Comparison of ENCODE assay signal across 12 cellular contexts in the genomic region with DNA sequence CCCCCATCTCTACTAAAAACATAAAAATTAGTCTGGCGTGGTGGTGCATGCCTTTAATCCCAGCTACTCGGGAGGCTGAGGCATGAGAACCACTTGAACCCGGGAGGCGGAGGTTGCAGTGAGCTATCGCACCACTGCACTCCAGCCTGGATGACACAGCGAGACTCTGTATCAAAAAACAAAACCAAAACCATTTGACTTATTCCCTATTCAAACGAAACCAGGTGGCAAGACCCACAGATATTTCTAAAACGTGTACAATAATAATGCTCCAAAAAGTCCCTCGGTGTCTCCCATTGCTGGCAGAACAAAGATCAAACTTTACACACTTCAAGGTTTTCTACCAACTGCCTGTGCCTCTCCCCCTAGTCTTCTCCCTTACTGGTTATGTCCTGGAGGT. TPM values are rescaled to one million over a fixed set of nuclear protein-coding genes. Genes with fewer than 3 reads are reported as not detected.
DNase-seq lines count a peak whose midpoint lies in the region; ATAC-seq and TF ChIP-seq lines count a peak whose summit lies in the region.
"Had no signal": no experiment of that assay in that cellular context is flagged by ENCODE, and none has a peak within 500 bp of the region (broad histone marks: within the 10 kb centered on the region; RNA-seq: fewer than 3 reads in every experiment).

No MANE protein-coding gene starts in this region.

- TF ChIP-seq CTCF in thyroid gland (IDR thresholded peaks at IDR 0.05) = no peak

- no peaks in the 10 kb centered on the region for H3K27me3 ChIP-seq in thyroid gland

- peak overlapping the region; percentile 10 for H3K27ac Mint-ChIP-seq in activated naive CD8-positive, alpha-beta T cell
- no peak overlapping the region for H3K27ac Mint-ChIP-seq in activated naive CD8-positive, alpha-beta T cell treated with anti-CD3 and anti-CD28 coated beads for 36 hours
- H3K27ac Mint-ChIP-seq: stimulated activated naive CD8-positive, alpha-beta T cell treated with anti-CD3 and anti-CD28 coated beads, Interleukin-15, Interleukin-2, amounts not matched to agents 100 ng/mL and 50 ng/mL, for 24 hours had no signal

- peaks cover 32 to 37% of the 10 kb centered on the region in 2 donors for H3K4me1 ChIP-seq in thyroid gland

- H3K27me3 Mint-ChIP-seq in activated naive CD8-positive, alpha-beta T cell = no peaks in the 10 kb centered on the region
- H3K27me3 Mint-ChIP-seq in activated naive CD8-positive, alpha-beta T cell treated with anti-CD3 and anti-CD28 coated beads for 36 hours = no peaks in the 10 kb centered on the region
- H3K27me3 Mint-ChIP-seq: naive thymus-derived CD8-positive, alpha-beta T cell; stimulated activated naive CD8-positive, alpha-beta T cell treated with anti-CD3 and anti-CD28 coated beads, Interleukin-15, Interleukin-2, amounts not matched to agents 100 ng/mL and 50 ng/mL, for 24 hours had no signal

- intact Hi-C loops in thyroid gland (cut with DNase I) = no loop called here

- H3K4me3 Mint-ChIP-seq in activated naive CD8-positive, alpha-beta T cell = no peak overlapping the region
- H3K4me3 Mint-ChIP-seq in activated naive CD8-positive, alpha-beta T cell treated with anti-CD3 and anti-CD28 coated beads for 36 hours = no peak overlapping the region
- H3K4me3 Mint-ChIP-seq: naive thymus-derived CD8-positive, alpha-beta T cell; stimulated activated naive CD8-positive, alpha-beta T cell treated with anti-CD3 and anti-CD28 coated beads, Interleukin-15, Interleukin-2, amounts not matched to agents 100 ng/mL and 50 ng/mL, for 24 hours had no signal

- H3K27ac ChIP-seq in thyroid gland = peak overlapping the region in 2 of 3 donors; percentile 78 to 94

- H3K4me3 ChIP-seq in thyroid gland (replicated peaks in 1 of 3) = no peak overlapping the region

- DNase-seq in activated naive CD8-positive, alpha-beta T cell treated with anti-CD3 and anti-CD28 coated beads for 36 hours = no peak
- DNase-seq in thyroid gland = no peak
- no peak for DNase-seq in kidney glomerular epithelial cell (lab: John Stamatoyannopoulos, UW)
- no peak for DNase-seq in amygdala (lab: John Stamatoyannopoulos, UW)
- no peak for DNase-seq in SKM-1 (lab: John Stamatoyannopoulos, UW; ENCODE audit: unreplicated experiment)
- DNase-seq: activated CD4-positive, alpha-beta T cell treated with anti-CD3 and anti-CD28 coated beads, Interleukin-2, amount 50 U/mL, for 48 hours; naive thymus-derived CD8-positive, alpha-beta T cell; NCI-H2081 had no signal

- TF ChIP-seq POLR2A in thyroid gland (IDR thresholded peaks at IDR 0.05) = no peak

- H3K4me1 Mint-ChIP-seq in activated naive CD8-positive, alpha-beta T cell (ENCODE audit: low read depth) = peaks cover 4% of the 10 kb centered on the region
- peaks cover 4% of the 10 kb centered on the region for H3K4me1 Mint-ChIP-seq in activated naive CD8-positive, alpha-beta T cell treated with anti-CD3 and anti-CD28 coated beads for 36 hours

- WGBS in thyroid gland, 2 donors = 85 to 91% methylated on average over 9 of the region's 9 CpGs

- peaks cover 6% of the 10 kb centered on the region for H3K36me3 Mint-ChIP-seq in activated naive CD8-positive, alpha-beta T cell
- peaks cover 11% of the 10 kb centered on the region for H3K36me3 Mint-ChIP-seq in activated naive CD8-positive, alpha-beta T cell treated with anti-CD3 and anti-CD28 coated beads for 36 hours

- H3K9me3 ChIP-seq in thyroid gland = no peaks in the 10 kb centered on the region

- ATAC-seq in GM21786 (IDR thresholded peaks at IDR 0.05; ENCODE audit: unreplicated experiment) (peak; percentile 82), HG03354 (IDR thresholded peaks at IDR 0.05; ENCODE audit: poor library complexity, severe bottlenecking, unreplicated experiment) (peak; percentile 84)
- ATAC-seq: naive thymus-derived CD8-positive, alpha-beta T cell had no signal

- no peaks in the 10 kb centered on the region for H3K36me3 ChIP-seq in thyroid gland

- H3K9me3 Mint-ChIP-seq in activated naive CD8-positive, alpha-beta T cell (ENCODE audit: low read depth) = no peaks in the 10 kb centered on the region
- no peaks in the 10 kb centered on the region for H3K9me3 Mint-ChIP-seq in activated naive CD8-positive, alpha-beta T cell treated with anti-CD3 and anti-CD28 coated beads for 36 hours
- H3K9me3 Mint-ChIP-seq: naive thymus-derived CD8-positive, alpha-beta T cell; stimulated activated naive CD8-positive, alpha-beta T cell treated with anti-CD3 and anti-CD28 coated beads, Interleukin-15, Interleukin-2, amounts not matched to agents 100 ng/mL and 50 ng/mL, for 24 hours had no signal

RNA-seq across cellular contexts. Expression of gene HMGCR, which starts 29.8 kb away (rescaled TPM):
- 10 to 100 TPM; 48.1 to 48.3 TPM for total RNA-seq in activated naive CD8-positive, alpha-beta T cell treated with anti-CD3 and anti-CD28 coated beads for 36 hours
- 10 to 100 TPM; 30.2 to 56.2 (median 42.5) TPM for total RNA-seq in thyroid gland
